In genomic region chr2:45606801-45607200, GRCh38 we compare ENCODE assay signal across 1 cellular context.
TF ChIP-seq lines count a peak whose summit lies in the region.

No MANE protein-coding gene starts in this region.

TF ChIP-seq in K562, 482 proteins besides CTCF, POLR2A, EP300 and RAD21:
- peak in 1 of 2 experiments; percentile 33; a peak in 1 of 4 replicates for TF ChIP-seq FOXA3 (CRISPR knock-in tag; conservative IDR thresholded peaks at IDR 0.05 in 1 of 2, IDR thresholded peaks at IDR 0.05 in 1 of 2)
- TF ChIP-seq SMAD4 (CRISPR knock-in tag; conservative IDR thresholded peaks at IDR 0.05): no peak
- TF ChIP-seq ZNF551 (CRISPR knock-in tag; IDR thresholded peaks at IDR 0.05): no peak
- TF ChIP-seq HNRNPK (IDR thresholded peaks at IDR 0.05; ENCODE audit: low read depth, low read length, poor library complexity, severe bottlenecking): no peak
- 0 out of 2 replicates have a peak, but pooled peaks have one; percentile 15 for TF ChIP-seq C11orf30 (IDR thresholded peaks at IDR 0.05; ENCODE audit: low read depth)
- no peak for TF ChIP-seq BDP1 (IDR thresholded peaks at IDR 0.05; ENCODE audit: insufficient read depth, insufficient read length)
- TF ChIP-seq KDM5B (IDR thresholded peaks at IDR 0.05; ENCODE audit: insufficient replicate concordance, low read depth, low read length): no peak
- no peak for TF ChIP-seq CHD2 (IDR thresholded peaks at IDR 0.05; ENCODE audit: low read depth, low read length)
- peak; percentile 53; the same call in 1 of the 2 replicates for TF ChIP-seq NFE2 (IDR thresholded peaks at IDR 0.05; ENCODE audit: low read depth)
- no peak for TF ChIP-seq MTA1 (IDR thresholded peaks at IDR 0.05; ENCODE audit: borderline replicate concordance)
- no peak for TF ChIP-seq FUS (optimal IDR thresholded peaks at IDR 0.05; ENCODE audit: low read depth, low read length)
- no peak for TF ChIP-seq ZNF57 (CRISPR knock-in tag; IDR thresholded peaks at IDR 0.05)
- no peak for TF ChIP-seq ZMIZ1 (IDR thresholded peaks at IDR 0.05; ENCODE audit: low read depth in 2 of 2, low read length in 2 of 2)
- TF ChIP-seq MYBL2 (IDR thresholded peaks at IDR 0.05; ENCODE audit: low read depth): no peak
- no peak for TF ChIP-seq MYBL2 (CRISPR knock-in tag; IDR thresholded peaks at IDR 0.05; ENCODE audit: borderline replicate concordance)
- peak; percentile 32; the same call in 1 of the 2 replicates for TF ChIP-seq MAFK (IDR thresholded peaks at IDR 0.05; ENCODE audit: low read length)
